1 cellular context compared by ENCODE assay signal in genomic region chr12:38906482-38907170, GRCh38.
A peak's percentile ranks its signal among the peaks of the same experiment; 100 is the strongest.
TF ChIP-seq lines count a peak whose summit lies in the region.

No MANE protein-coding gene starts in this region.

TF ChIP-seq in HepG2, 621 proteins besides CTCF, POLR2A, EP300 and RAD21 (continued from another document):
- TF ChIP-seq ZNF280B (CRISPR knock-in tag; IDR thresholded peaks at IDR 0.05; ENCODE audit: borderline replicate concordance) = no peak; the same call in 1 of the 2 replicates
- TF ChIP-seq TBX2 (CRISPR knock-in tag; IDR thresholded peaks at IDR 0.05; ENCODE audit: borderline replicate concordance) = peak; percentile 55
- peak; percentile 70; the same call in 1 of the 2 replicates for TF ChIP-seq SALL1 (CRISPR knock-in tag; IDR thresholded peaks at IDR 0.05)
- no peak for TF ChIP-seq ZNF784 (CRISPR knock-in tag; IDR thresholded peaks at IDR 0.05; ENCODE audit: borderline replicate concordance)
- TF ChIP-seq FOXK1 (CRISPR knock-in tag; IDR thresholded peaks at IDR 0.05; ENCODE audit: borderline replicate concordance, low read depth) = no peak
- no peak for TF ChIP-seq NPAS2 (CRISPR knock-in tag; IDR thresholded peaks at IDR 0.05; ENCODE audit: borderline replicate concordance)
- TF ChIP-seq FOXJ3 (CRISPR knock-in tag; IDR thresholded peaks at IDR 0.05; ENCODE audit: borderline replicate concordance) = no peak
- TF ChIP-seq GMEB1 (CRISPR knock-in tag; IDR thresholded peaks at IDR 0.05; ENCODE audit: borderline replicate concordance) = 0 out of 2 replicates have a peak, but pooled peaks have one; percentile 16
- TF ChIP-seq FOSL2 (CRISPR knock-in tag; IDR thresholded peaks at IDR 0.05) = peak; percentile 57
- no peak for TF ChIP-seq TP53 (CRISPR knock-in tag; conservative IDR thresholded peaks at IDR 0.05)
- peak; percentile 78 for TF ChIP-seq ZNF777 (CRISPR knock-in tag; IDR thresholded peaks at IDR 0.05)
- no peak for TF ChIP-seq ZBTB40 (IDR thresholded peaks at IDR 0.05)
- peak; percentile 18; the same call in 1 of the 2 replicates for TF ChIP-seq ZBTB40 (CRISPR knock-in tag; IDR thresholded peaks at IDR 0.05)
- no peak for TF ChIP-seq ZNF564 (CRISPR knock-in tag; IDR thresholded peaks at IDR 0.05)
- no peak for TF ChIP-seq PBX3 (CRISPR knock-in tag; IDR thresholded peaks at IDR 0.05; ENCODE audit: borderline replicate concordance)
- TF ChIP-seq ZNF296 (CRISPR knock-in tag; conservative IDR thresholded peaks at IDR 0.05) = no peak
- no peak; the same call in 1 of the 2 replicates for TF ChIP-seq ZNF556 (CRISPR knock-in tag; IDR thresholded peaks at IDR 0.05; ENCODE audit: borderline replicate concordance)
- no peak for TF ChIP-seq ZBTB1 (CRISPR knock-in tag; IDR thresholded peaks at IDR 0.05; ENCODE audit: borderline replicate concordance)
- TF ChIP-seq IRF2 (CRISPR knock-in tag; IDR thresholded peaks at IDR 0.05) = peak; percentile 60; the same call in 1 of the 2 replicates
- TF ChIP-seq KDM2A (CRISPR knock-in tag; IDR thresholded peaks at IDR 0.05; ENCODE audit: borderline replicate concordance, low read depth) = peak; percentile 94
TF ChIP-seq in HepG2: peak in this region for 138.
